ENCODE assay signal across 9 cellular contexts in the genomic region with DNA sequence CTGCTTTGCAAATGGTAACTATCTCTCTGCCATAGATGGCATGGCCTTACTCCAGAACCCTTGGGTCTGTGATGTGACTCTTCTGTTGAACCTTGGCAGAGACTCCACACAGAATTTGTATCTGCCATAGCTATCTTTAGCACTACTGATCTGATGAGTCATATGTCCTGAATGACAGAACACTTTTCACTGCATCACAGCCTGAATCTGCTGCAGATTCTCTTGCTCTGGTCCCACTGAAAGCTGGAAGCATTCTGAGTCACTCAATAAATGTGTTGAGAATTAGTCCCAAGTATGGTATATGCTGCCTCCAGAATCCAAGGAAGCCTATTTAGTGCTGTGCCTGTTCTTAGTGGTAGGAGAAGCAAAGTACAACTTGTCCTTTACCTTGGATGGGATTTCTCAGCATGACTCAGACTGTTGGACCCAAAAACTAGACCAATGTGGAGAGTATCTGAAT. TPM values are rescaled to one million over a fixed set of nuclear protein-coding genes. Genes with fewer than 3 reads are reported as not detected.
A peak's percentile ranks its signal among the peaks of the same experiment; 100 is the strongest.
DNase-seq lines count a peak whose midpoint lies in the region; ATAC-seq lines count a peak whose summit lies in the region.
"Had no signal": no experiment of that assay in that cellular context is flagged by ENCODE, and none has a peak within 500 bp of the region (broad histone marks: within the 10 kb centered on the region; RNA-seq: fewer than 3 reads in every experiment).

No MANE protein-coding gene starts in this region.

- no peak overlapping the region for H3K27ac Mint-ChIP-seq in activated naive CD4-positive, alpha-beta T cell treated with anti-CD3 and anti-CD28 coated beads for 36 hours

- no peaks in the 10 kb centered on the region for H3K27me3 Mint-ChIP-seq in activated naive CD4-positive, alpha-beta T cell treated with anti-CD3 and anti-CD28 coated beads for 36 hours (ENCODE audit: low read depth)

- intact Hi-C loops in activated naive CD4-positive, alpha-beta T cell treated with anti-CD3 and anti-CD28 coated beads for 36 hours (cut with micrococcal nuclease), result no loop called here

- CTCF ChIA-PET in activated naive CD4-positive, alpha-beta T cell treated with anti-CD3 and anti-CD28 coated beads for 36 hours (lab: Charles Lee), result interaction anchor here (0.9 to 1.1 kb wide), 2 partner anchors 9 to 46 kb away, joined by 3 to 5 read pairs; no protein-coding TSS in a partner anchor

- peak; percentile 89 for ATAC-seq in HG03432 (IDR thresholded peaks at IDR 0.05; ENCODE audit: unreplicated experiment)
- peak; percentile 40 for ATAC-seq in stimulated activated naive CD8-positive, alpha-beta T cell treated with anti-CD3 and anti-CD28 coated beads, Interleukin-15, Interleukin-2, amounts not matched to agents 100 U/mL and 50 U/mL, for 24 hours

- no peaks in the 10 kb centered on the region for H3K4me1 Mint-ChIP-seq in activated naive CD4-positive, alpha-beta T cell treated with anti-CD3 and anti-CD28 coated beads for 36 hours (ENCODE audit: low read depth)
- H3K4me1 Mint-ChIP-seq: neural crest cell had no signal

- DNase-seq in activated naive CD4-positive, alpha-beta T cell treated with anti-CD3 and anti-CD28 coated beads for 36 hours, result peak; percentile 6
- no peak for DNase-seq in activated naive CD4-positive, alpha-beta T cell (lab: John Stamatoyannopoulos, UW)
- DNase-seq in dermis microvascular lymphatic vessel endothelial cell (ENCODE audit: low read depth in 2 of 2) (peak; percentile 64 to 88), NCI-H345 treated with DMSO at 0.1 percent for 48 hours (lab: John Stamatoyannopoulos, UW; ENCODE audit: unreplicated experiment) (no peak), NCI-H2107 (lab: John Stamatoyannopoulos, UW) (no peak), hippocampal formation (lab: John Stamatoyannopoulos, UW) (no peak)
- no peak for DNase-seq in stimulated activated naive CD8-positive, alpha-beta T cell treated with anti-CD3 and anti-CD28 coated beads, Interleukin-15, Interleukin-2, amounts not matched to agents 100 U/mL and 50 U/mL, for 24 hours

- H3K36me3 Mint-ChIP-seq in activated naive CD4-positive, alpha-beta T cell treated with anti-CD3 and anti-CD28 coated beads for 36 hours (ENCODE audit: low read depth), result no peaks in the 10 kb centered on the region

- no peak overlapping the region for H3K4me3 Mint-ChIP-seq in activated naive CD4-positive, alpha-beta T cell treated with anti-CD3 and anti-CD28 coated beads for 36 hours
- H3K4me3 Mint-ChIP-seq: neural crest cell had no signal

- no peaks in the 10 kb centered on the region for H3K9me3 Mint-ChIP-seq in activated naive CD4-positive, alpha-beta T cell treated with anti-CD3 and anti-CD28 coated beads for 36 hours

RNA-seq across cellular contexts. Expression of a gene that starts 39.5 kb away (rescaled TPM):
- not detected for total RNA-seq in activated naive CD4-positive, alpha-beta T cell treated with anti-CD3 and anti-CD28 coated beads for 36 hours
- total RNA-seq in dermis microvascular lymphatic vessel endothelial cell, result 321 and 371 TPM in 2 replicates
- total RNA-seq: neural crest cell had no signal

Comparison
In these comparisons a context has a peak if more than half of its experiments do, and no peak if none do; other contexts are left out.
1. DNase-seq: peak in activated naive CD4-positive, alpha-beta T cell treated with anti-CD3 and anti-CD28 coated beads for 36 hours (single experiment) and dermis microvascular lymphatic vessel endothelial cell (2 of 2); none in activated naive CD4-positive, alpha-beta T cell (0 of 4), stimulated activated naive CD8-positive, alpha-beta T cell treated with anti-CD3 and anti-CD28 coated beads, Interleukin-15, Interleukin-2, amounts not matched to agents 100 U/mL and 50 U/mL, for 24 hours (single experiment), NCI-H345 treated with DMSO at 0.1 percent for 48 hours (single experiment), NCI-H2107 (single experiment) and hippocampal formation (0 of 2).
2. RNA of a gene that starts 39.5 kb away (total RNA-seq): 321 to 371 TPM in dermis microvascular lymphatic vessel endothelial cell; not detected in activated naive CD4-positive, alpha-beta T cell treated with anti-CD3 and anti-CD28 coated beads for 36 hours; every median in the first group is over 100 times any median in the second.